In genomic region chr13:51249767-51250741, GRCh38 we compare ENCODE assay signal across 10 cellular contexts. TPM values are rescaled to one million over a fixed set of nuclear protein-coding genes. Genes with fewer than 3 reads are reported as not detected.
DNase-seq lines count a peak whose midpoint lies in the region; ATAC-seq, FAIRE-seq and TF ChIP-seq lines count a peak whose summit lies in the region.
"Had no signal": no experiment of that assay in that cellular context is flagged by ENCODE, and none has a peak within 500 bp of the region (broad histone marks: within the 10 kb centered on the region; RNA-seq: fewer than 3 reads in every experiment).

No MANE protein-coding gene starts in this region.

- intact Hi-C loops in activated T-helper 2 cell treated with anti-CD3 and anti-CD28 coated beads, Interferon-gamma antibody, Interleukin-2, Interleukin-4, amounts not matched to agents 10 μg/mL and 5 μg/mL and 100 μg/mL, durations not matched to agents 14 hours and 24 hours and 36 hours (cut with micrococcal nuclease): no loop called here

- H3K4me3 Mint-ChIP-seq in neural crest cell: no peak overlapping the region
- H3K4me3 Mint-ChIP-seq in activated T-helper 2 cell treated with anti-CD3 and anti-CD28 coated beads, Interferon-gamma antibody, Interleukin-2, Interleukin-4, amounts not matched to agents 10 μg/mL and 5 μg/mL and 100 μg/mL, durations not matched to agents 14 hours and 24 hours and 36 hours (ENCODE audit: low read depth): no peak overlapping the region
- H3K4me3 Mint-ChIP-seq: activated naive CD4-positive, alpha-beta T cell treated with anti-CD3 and anti-CD28 coated beads, Interleukin-2, amount 50 U/mL, for 24 hours had no signal

- H3K23ac ChIP-seq in neuronal stem cell (ENCODE audit: low read depth, low read length, poor library complexity): no peak overlapping the region

- H3K27me3 ChIP-seq in DND-41 (ENCODE audit: insufficient read depth, low read length, poor library complexity) (no peaks in the 10 kb centered on the region), bronchial epithelial cell (ENCODE audit: control insufficient read depth, insufficient read depth, low read length) (peaks cover 6% of the 10 kb centered on the region), neuronal stem cell (ENCODE audit: control insufficient read depth in 3 of 3, insufficient read depth in 3 of 3, low read depth in 1 of 3, low read length in 3 of 3) (no peaks in the 10 kb centered on the region)

- no peak overlapping the region for H2BK120ac ChIP-seq in neuronal stem cell (ENCODE audit: low read depth, low read length)

- peak; percentile 34; the same call in 1 of the 2 replicates for TF ChIP-seq RAD21 in Ishikawa (IDR thresholded peaks at IDR 0.05; ENCODE audit: low read depth)

- H3K18ac ChIP-seq in neuronal stem cell (ENCODE audit: low read length): no peak overlapping the region

- no peak for FAIRE-seq in bronchial epithelial cell (lab: Jason Lieb, UNC)

- TF ChIP-seq CTCF in DND-41 (IDR thresholded peaks at IDR 0.05; ENCODE audit: borderline replicate concordance, extremely low read depth, low read length, poor library complexity, severe bottlenecking): peak; percentile 58
- peak; percentile 27 for TF ChIP-seq CTCF in bronchial epithelial cell (IDR thresholded peaks at IDR 0.05; ENCODE audit: insufficient read depth, low read length, severe bottlenecking)
- peak; percentile 56 for TF ChIP-seq CTCF in neural crest cell (conservative IDR thresholded peaks at IDR 0.05)

- no peak overlapping the region for H3K4ac ChIP-seq in neuronal stem cell (ENCODE audit: low read length)

- H3K9ac ChIP-seq in DND-41 (ENCODE audit: low read depth, low read length) (no peak overlapping the region), neuronal stem cell (ENCODE audit: low read depth, low read length, poor library complexity) (no peak overlapping the region)

- peaks cover 7% of the 10 kb centered on the region for H3K4me1 Mint-ChIP-seq in neural crest cell
- H3K4me1 Mint-ChIP-seq in activated T-helper 2 cell treated with anti-CD3 and anti-CD28 coated beads, Interferon-gamma antibody, Interleukin-2, Interleukin-4, amounts not matched to agents 10 μg/mL and 5 μg/mL and 100 μg/mL, durations not matched to agents 14 hours and 24 hours and 36 hours (ENCODE audit: low read depth): no peaks in the 10 kb centered on the region
- H3K4me1 Mint-ChIP-seq: activated naive CD4-positive, alpha-beta T cell treated with anti-CD3 and anti-CD28 coated beads, Interleukin-2, amount 50 U/mL, for 24 hours had no signal

- no peaks in the 10 kb centered on the region for H3K79me1 ChIP-seq in neuronal stem cell (ENCODE audit: low read depth, low read length)

- H2AFZ ChIP-seq in DND-41 (ENCODE audit: low read depth, low read length): no peak overlapping the region
- no peak overlapping the region for H2AFZ ChIP-seq in neuronal stem cell (ENCODE audit: low read length)

- no peak overlapping the region for H4K91ac ChIP-seq in neuronal stem cell (ENCODE audit: low read depth, low read length, poor library complexity)

- H3K27ac ChIP-seq in DND-41 (ENCODE audit: low read length) (no peak overlapping the region), neuronal stem cell (replicated peaks; ENCODE audit: low read length) (no peak overlapping the region)

- H3K36me3 ChIP-seq in DND-41 (ENCODE audit: insufficient read depth, low read length): no peaks in the 10 kb centered on the region
- H3K36me3 ChIP-seq in bronchial epithelial cell (ENCODE audit: control insufficient read depth, insufficient read depth, low read length): no peaks in the 10 kb centered on the region
- H3K36me3 ChIP-seq in neuronal stem cell (replicated peaks in 1 of 2; ENCODE audit: control insufficient read depth in 2 of 2, insufficient read depth in 2 of 2, low read length in 2 of 2): peaks cover 0 to 1% of the 10 kb centered on the region in 2 donors

- H3K4me2 ChIP-seq in DND-41 (ENCODE audit: insufficient read depth, low read length) (no peak overlapping the region), neuronal stem cell (ENCODE audit: insufficient read depth, low read length, poor library complexity, severe bottlenecking) (no peak overlapping the region)

- no peak overlapping the region for H3K14ac ChIP-seq in neuronal stem cell (ENCODE audit: low read length)

- H4K8ac ChIP-seq in neuronal stem cell (ENCODE audit: low read depth, low read length): no peak overlapping the region

- H3K27me3 Mint-ChIP-seq in neural crest cell (ENCODE audit: low read depth): no peaks in the 10 kb centered on the region
- no peaks in the 10 kb centered on the region for H3K27me3 Mint-ChIP-seq in activated T-helper 2 cell treated with anti-CD3 and anti-CD28 coated beads, Interferon-gamma antibody, Interleukin-2, Interleukin-4, amounts not matched to agents 10 μg/mL and 5 μg/mL and 100 μg/mL, durations not matched to agents 14 hours and 24 hours and 36 hours (ENCODE audit: low read depth)
- H3K27me3 Mint-ChIP-seq: activated naive CD4-positive, alpha-beta T cell treated with anti-CD3 and anti-CD28 coated beads, Interleukin-2, amount 50 U/mL, for 24 hours had no signal

- H3K79me2 ChIP-seq in DND-41 (ENCODE audit: insufficient read depth, low read length): no peaks in the 10 kb centered on the region

- no peaks in the 10 kb centered on the region for H3K4me1 ChIP-seq in DND-41 (ENCODE audit: insufficient read depth, low read length)
- H3K4me1 ChIP-seq in neuronal stem cell (ENCODE audit: control insufficient read depth in 2 of 2, insufficient read depth in 1 of 2, low read depth in 1 of 2, low read length in 2 of 2): peaks cover 4 to 16% of the 10 kb centered on the region in 2 donors

- H3K27ac Mint-ChIP-seq in neural crest cell (ENCODE audit: unreplicated experiment): no peak overlapping the region
- H3K27ac Mint-ChIP-seq in activated T-helper 2 cell treated with anti-CD3 and anti-CD28 coated beads, Interferon-gamma antibody, Interleukin-2, Interleukin-4, amounts not matched to agents 10 μg/mL and 5 μg/mL and 100 μg/mL, durations not matched to agents 14 hours and 24 hours and 36 hours: no peak overlapping the region
- H3K27ac Mint-ChIP-seq: activated naive CD4-positive, alpha-beta T cell treated with anti-CD3 and anti-CD28 coated beads, Interleukin-2, amount 50 U/mL, for 24 hours had no signal

- no peak for DNase-seq in DND-41
- DNase-seq in bronchial epithelial cell (ENCODE audit: low read depth): no peak
- no peak for DNase-seq in neural crest cell (ENCODE audit: low read depth, low spot score)
- DNase-seq in cerebellar cortex (ENCODE audit: low spot score): no peak
- DNase-seq in NOMO-1 treated with dmso at 0.1 percent for 144 hours (lab: John Stamatoyannopoulos, UW; ENCODE audit: unreplicated experiment): no peak
- DNase-seq in activated T-helper 2 cell treated with anti-CD3 and anti-CD28 coated beads, Interferon-gamma antibody, Interleukin-2, Interleukin-4, amounts not matched to agents 10 μg/mL and 5 μg/mL and 100 μg/mL, durations not matched to agents 14 hours and 24 hours and 36 hours (ENCODE audit: low spot score): no peak
- DNase-seq in neuronal stem cell (ENCODE audit: low spot score): no peak
- DNase-seq: stimulated activated CD4-positive, alpha-beta T cell treated with anti-CD3 and anti-CD28 coated beads, Interleukin-4, amount 100 ng/mL, for 24 hours had no signal

- no peak for TF ChIP-seq EP300 in Ishikawa (IDR thresholded peaks at IDR 0.05; ENCODE audit: borderline replicate concordance)

- no peak overlapping the region for H2BK12ac ChIP-seq in neuronal stem cell (ENCODE audit: low read length)

- no peak overlapping the region for H3K4me3 ChIP-seq in DND-41 (ENCODE audit: low read depth in 1 of 2, low read length in 2 of 2)
- H3K4me3 ChIP-seq in bronchial epithelial cell (ENCODE audit: low read depth, low read length): no peak overlapping the region
- no peak overlapping the region for H3K4me3 ChIP-seq in neuronal stem cell (ENCODE audit: low read length in 2 of 2)

- H2BK5ac ChIP-seq in neuronal stem cell (ENCODE audit: low read length): no peak overlapping the region

- ATAC-seq in DND-41 (ENCODE audit: insufficient read depth, low read depth): peak; percentile 55; the same call in 1 of the 3 replicates

- H3K9me3 Mint-ChIP-seq in neural crest cell: no peaks in the 10 kb centered on the region
- no peaks in the 10 kb centered on the region for H3K9me3 Mint-ChIP-seq in activated T-helper 2 cell treated with anti-CD3 and anti-CD28 coated beads, Interferon-gamma antibody, Interleukin-2, Interleukin-4, amounts not matched to agents 10 μg/mL and 5 μg/mL and 100 μg/mL, durations not matched to agents 14 hours and 24 hours and 36 hours
- H3K9me3 Mint-ChIP-seq: activated naive CD4-positive, alpha-beta T cell treated with anti-CD3 and anti-CD28 coated beads, Interleukin-2, amount 50 U/mL, for 24 hours had no signal

- H3K9me3 ChIP-seq in DND-41 (ENCODE audit: insufficient read depth, low read length, severe bottlenecking): no peaks in the 10 kb centered on the region
- no peaks in the 10 kb centered on the region for H3K9me3 ChIP-seq in neuronal stem cell (replicated peaks in 1 of 2; ENCODE audit: control insufficient read depth in 2 of 2, insufficient read depth in 1 of 2, low read depth in 1 of 2, low read length in 2 of 2)

- H3K36me3 Mint-ChIP-seq in neural crest cell (ENCODE audit: low read depth): no peaks in the 10 kb centered on the region
- H3K36me3 Mint-ChIP-seq in activated T-helper 2 cell treated with anti-CD3 and anti-CD28 coated beads, Interferon-gamma antibody, Interleukin-2, Interleukin-4, amounts not matched to agents 10 μg/mL and 5 μg/mL and 100 μg/mL, durations not matched to agents 14 hours and 24 hours and 36 hours (ENCODE audit: low read depth): no peaks in the 10 kb centered on the region
- H3K36me3 Mint-ChIP-seq: activated naive CD4-positive, alpha-beta T cell treated with anti-CD3 and anti-CD28 coated beads, Interleukin-2, amount 50 U/mL, for 24 hours had no signal

- no CpG with 5 or more reads among the region's 4 CpGs for WGBS in neuronal stem cell (ENCODE audit: extremely low coverage in 2 of 2, insufficient read length in 2 of 2, insufficient replicate concordance in 1 of 2), 2 donors

- H2BK15ac ChIP-seq in neuronal stem cell (ENCODE audit: low read length): no peak overlapping the region

- no peak overlapping the region for H2AK5ac ChIP-seq in neuronal stem cell (ENCODE audit: low read depth, low read length)

- no peaks in the 10 kb centered on the region for H4K20me1 ChIP-seq in DND-41 (ENCODE audit: insufficient read depth, low read length)

TF ChIP-seq in Ishikawa, 13 proteins besides CTCF, POLR2A, EP300 and RAD21 (continues in another document):
- TF ChIP-seq USF1 (IDR thresholded peaks at IDR 0.05): peak; percentile 55

RNA-seq across cellular contexts. Expression of gene FAM124A, which starts 27.9 kb away (rescaled TPM):
- total RNA-seq in bronchial epithelial cell: not detected in 2 replicates
- total RNA-seq in neural crest cell: 3.7 and 3.8 TPM in 2 replicates
- 0.59 and 0.64 TPM in 2 replicates for total RNA-seq in activated T-helper 2 cell treated with anti-CD3 and anti-CD28 coated beads, Interferon-gamma antibody, Interleukin-2, Interleukin-4, amounts not matched to agents 10 μg/mL and 5 μg/mL and 100 μg/mL, durations not matched to agents 14 hours and 24 hours and 36 hours
- 7.8 TPM for polyA plus RNA-seq in neuronal stem cell (2013, experiment 1 of 2)
- 7.9 TPM for polyA plus RNA-seq in neuronal stem cell (2013, experiment 2 of 2)
